Comparison of ENCODE assay signal across 11 cellular contexts in the genomic region with DNA sequence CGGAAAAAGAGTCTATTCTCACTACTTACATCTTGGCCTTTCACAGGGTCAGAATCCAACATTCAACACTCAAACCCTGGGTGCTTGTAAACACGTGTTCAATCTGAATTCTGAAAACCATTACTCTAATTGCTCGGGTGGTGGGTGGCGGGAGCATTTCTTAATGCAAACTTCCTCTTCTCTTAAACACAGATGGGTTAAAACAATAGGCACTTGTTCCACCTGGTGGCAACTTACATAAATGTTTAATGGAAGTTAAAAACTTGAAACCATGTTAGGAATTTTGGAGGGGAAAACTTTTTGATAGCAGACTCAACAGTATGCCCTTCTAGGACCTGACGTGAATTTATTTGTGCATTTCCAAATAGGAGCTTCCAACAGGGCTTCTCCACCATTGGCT. TPM values are rescaled to one million over a fixed set of nuclear protein-coding genes. Genes with fewer than 3 reads are reported as not detected.
DNase-seq lines count a peak whose midpoint lies in the region; ATAC-seq and TF ChIP-seq lines count a peak whose summit lies in the region.
"Had no signal": no experiment of that assay in that cellular context is flagged by ENCODE, and none has a peak within 500 bp of the region (broad histone marks: within the 10 kb centered on the region; RNA-seq: fewer than 3 reads in every experiment).

No MANE protein-coding gene starts in this region.

- intact Hi-C loops in esophagus muscularis mucosa (cut with DNase I) (no loop called here), uterus (cut with DNase I; ENCODE audit: low total_unique reads) (no loop called here), left ventricle myocardium inferior (cut with micrococcal nuclease) (no loop called here)

- TF ChIP-seq CTCF in AG04450 (IDR thresholded peaks at IDR 0.05; ENCODE audit: low read depth, low read length) (peak; percentile 11; the same call in 1 of the 2 replicates), GM20000 (IDR thresholded peaks at IDR 0.05; ENCODE audit: extremely low read depth, missing control alignments) (no peak), esophagus muscularis mucosa (IDR thresholded peaks at IDR 0.05) (peak; percentile 16 to 48 (median 23)), uterus (IDR thresholded peaks at IDR 0.05) (no peak), left ventricle myocardium inferior (IDR thresholded peaks at IDR 0.05; ENCODE audit: borderline replicate concordance) (no peak)

- TF ChIP-seq EP300 in esophagus muscularis mucosa (IDR thresholded peaks at IDR 0.05): no peak

- ATAC-seq in HG03442 (IDR thresholded peaks at IDR 0.05; ENCODE audit: unreplicated experiment): no peak

- H3K27ac ChIP-seq in AG04450 (ENCODE audit: low read depth, low read length) (no peak overlapping the region), esophagus muscularis mucosa (replicated peaks in 1 of 4) (peak overlapping the region; percentile 3 to 44 (median 30)), uterus (no peak overlapping the region), left ventricle myocardium inferior (replicated peaks) (no peak overlapping the region)

- TF ChIP-seq POLR2A in esophagus muscularis mucosa (IDR thresholded peaks at IDR 0.05; ENCODE audit: low read depth) (no peak), uterus (IDR thresholded peaks at IDR 0.05) (no peak)

- no peak for DNase-seq in AG04450 (ENCODE audit: low read depth, low spot score)
- peak; percentile 61 for DNase-seq in GM20000 (ENCODE audit: low spot score)
- peak; percentile 47 for DNase-seq in SIG-M5 (lab: John Stamatoyannopoulos, UW)
- no peak for DNase-seq in esophagus muscularis mucosa (ENCODE audit: extremely low spot score)
- no peak for DNase-seq in uterus
- DNase-seq in left ventricle myocardium inferior: no peak
- DNase-seq in NCI-H187 treated with DMSO at 0.1 percent for 48 hours (lab: John Stamatoyannopoulos, UW): no peak
- DNase-seq: activated CD8-positive, alpha-beta memory T cell treated with anti-CD3 and anti-CD28 coated beads, Interleukin-2, amount 50 U/mL, for 4 hours; NCI-H345 had no signal

- peaks cover 12 to 35% (median 31%) of the 10 kb centered on the region in 4 donors for H3K4me1 ChIP-seq in esophagus muscularis mucosa
- H3K4me1 ChIP-seq in uterus: no peaks in the 10 kb centered on the region
- peaks cover 41% of the 10 kb centered on the region for H3K4me1 ChIP-seq in left ventricle myocardium inferior

- no peaks in the 10 kb centered on the region for H3K9me3 ChIP-seq in AG04450 (ENCODE audit: control insufficient read depth, insufficient read depth, low read length)
- H3K9me3 ChIP-seq in esophagus muscularis mucosa: no peaks in the 10 kb centered on the region
- H3K9me3 ChIP-seq in uterus: no peaks in the 10 kb centered on the region
- H3K9me3 ChIP-seq in left ventricle myocardium inferior (replicated peaks): no peaks in the 10 kb centered on the region

- no peak overlapping the region for H3K4me3 ChIP-seq in AG04450 (ENCODE audit: low read depth, low read length)
- no peak overlapping the region for H3K4me3 ChIP-seq in esophagus muscularis mucosa
- H3K4me3 ChIP-seq in uterus: no peak overlapping the region
- no peak overlapping the region for H3K4me3 ChIP-seq in left ventricle myocardium inferior

- POLR2A ChIA-PET in AG04450 (lab: Yijun Ruan, JAX): interaction anchor here (0.9 kb wide), 1 partner anchor 16 kb away, joined by 4 read pairs; no protein-coding TSS in a partner anchor

- H3K27me3 ChIP-seq in AG04450 (ENCODE audit: control insufficient read depth, insufficient read depth, low read length): no peaks in the 10 kb centered on the region
- no peaks in the 10 kb centered on the region for H3K27me3 ChIP-seq in esophagus muscularis mucosa
- no peaks in the 10 kb centered on the region for H3K27me3 ChIP-seq in uterus
- H3K27me3 ChIP-seq in left ventricle myocardium inferior (ENCODE audit: low read depth): no peaks in the 10 kb centered on the region

- H3K36me3 ChIP-seq in esophagus muscularis mucosa: peaks cover 0 to 6% (median 0%) of the 10 kb centered on the region in 4 donors
- H3K36me3 ChIP-seq in uterus: no peaks in the 10 kb centered on the region
- peaks cover 7% of the 10 kb centered on the region for H3K36me3 ChIP-seq in left ventricle myocardium inferior

- WGBS in esophagus muscularis mucosa: 44% methylated on average over 5 of the region's 5 CpGs

- CTCF ChIA-PET in AG04450 (lab: Charles Lee): interaction anchor here (1.1 to 8.7 kb wide), 13 partner anchors 12 to 466 kb away, joined by 3 to 122 read pairs (median 5); no protein-coding TSS in a partner anchor

RNA-seq across cellular contexts. Expression of a gene that starts 23.4 kb away (rescaled TPM):
- polyA plus RNA-seq in AG04450 (2011; rRNA removed): not detected in 2 replicates
- polyA minus RNA-seq in AG04450 (2011; rRNA and poly(A)+ RNA removed): not detected in 2 replicates
- total RNA-seq in esophagus muscularis mucosa (1 to 10 TPM; 2.3 to 5.0 (median 4.3) TPM), uterus (10 to 100 TPM in 2 of 4 donors, 1 to 10 TPM in 2; 1.3 to 19.7 (median 6.9) TPM), left ventricle myocardium inferior (2.6 TPM)
- total RNA-seq: progenitor cell of endocrine pancreas had no signal

RNA-seq across cellular contexts. Expression of a gene that starts 23.6 kb away (rescaled TPM):
- polyA plus RNA-seq in AG04450 (2011; rRNA removed): not detected in 2 replicates
- not detected in 2 replicates for polyA minus RNA-seq in AG04450 (2011; rRNA and poly(A)+ RNA removed)
- total RNA-seq in esophagus muscularis mucosa (10 to 100 TPM; 12.5 to 17.0 (median 12.6) TPM), uterus (10 to 100 TPM; 14.6 to 44.5 (median 27.2) TPM), left ventricle myocardium inferior (9.2 TPM)
- total RNA-seq: progenitor cell of endocrine pancreas had no signal

Comparison
In these comparisons a context has a peak if more than half of its experiments do, and no peak if none do; other contexts are left out.
1. DNase-seq: peak in GM20000 (single experiment) and SIG-M5 (single experiment); none in AG04450 (single experiment), esophagus muscularis mucosa (single experiment), uterus (0 of 2), left ventricle myocardium inferior (single experiment) and NCI-H187 treated with DMSO at 0.1 percent for 48 hours (single experiment).
2. H3K27ac ChIP-seq: peak in esophagus muscularis mucosa (4 of 4); none in AG04450 (single experiment), uterus (0 of 2) and left ventricle myocardium inferior (single experiment).
3. CTCF ChIP-seq: peak in AG04450 (single experiment) and esophagus muscularis mucosa (3 of 3); none in GM20000 (single experiment), uterus (0 of 4) and left ventricle myocardium inferior (single experiment).